8 cellular contexts compared by ENCODE assay signal in genomic region chr5:6715271-6715670, GRCh38. TPM values are rescaled to one million over a fixed set of nuclear protein-coding genes. Genes with fewer than 3 reads are reported as not detected.
DNase-seq lines count a peak whose midpoint lies in the region; ATAC-seq lines count a peak whose summit lies in the region.

No MANE protein-coding gene starts in this region.

- H3K27me3 Mint-ChIP-seq in activated CD4-positive, alpha-beta T cell treated with anti-CD3 and anti-CD28 coated beads, Interleukin-2, amount 10 ng/mL, durations not matched to agents 24 days and 14 days: no peaks in the 10 kb centered on the region
- H3K27me3 Mint-ChIP-seq in activated naive CD8-positive, alpha-beta T cell: no peaks in the 10 kb centered on the region

- H3K4me1 Mint-ChIP-seq in activated CD4-positive, alpha-beta T cell treated with anti-CD3 and anti-CD28 coated beads, Interleukin-2, amount 10 ng/mL, durations not matched to agents 24 days and 14 days: peaks cover 58% of the 10 kb centered on the region
- H3K4me1 Mint-ChIP-seq in activated naive CD8-positive, alpha-beta T cell (ENCODE audit: low read depth): peaks cover 62% of the 10 kb centered on the region

- H3K36me3 Mint-ChIP-seq in activated CD4-positive, alpha-beta T cell treated with anti-CD3 and anti-CD28 coated beads, Interleukin-2, amount 10 ng/mL, durations not matched to agents 24 days and 14 days (ENCODE audit: low read depth): peaks cover 27% of the 10 kb centered on the region
- H3K36me3 Mint-ChIP-seq in activated naive CD8-positive, alpha-beta T cell: no peaks in the 10 kb centered on the region

- peak overlapping the region; percentile 91 for H3K4me3 Mint-ChIP-seq in activated CD4-positive, alpha-beta T cell treated with anti-CD3 and anti-CD28 coated beads, Interleukin-2, amount 10 ng/mL, durations not matched to agents 24 days and 14 days
- peak overlapping the region; percentile 93 for H3K4me3 Mint-ChIP-seq in activated naive CD8-positive, alpha-beta T cell

- peak; percentile 55 for DNase-seq in activated CD4-positive, alpha-beta T cell treated with anti-CD3 and anti-CD28 coated beads, Interleukin-2, amount 10 ng/mL, durations not matched to agents 24 days and 14 days
- DNase-seq in activated CD4-positive, alpha-beta T cell treated with anti-CD3 and anti-CD28 coated beads, Interleukin-2, amount 50 U/mL, for 4 hours: no peak
- peak; percentile 27 for DNase-seq in left lobe of liver (ENCODE audit: low spot score)
- DNase-seq in superior temporal gyrus (ENCODE audit: extremely low spot score): peak; percentile 15
- DNase-seq in SHP77 treated with DMSO at 0.1 percent for 48 hours (lab: John Stamatoyannopoulos, UW): no peak
- DNase-seq in activated gamma-delta T cell (lab: John Stamatoyannopoulos, UW): no peak
- no peak for DNase-seq in cerebellar cortex (ENCODE audit: low spot score)

- H3K9me3 Mint-ChIP-seq in activated CD4-positive, alpha-beta T cell treated with anti-CD3 and anti-CD28 coated beads, Interleukin-2, amount 10 ng/mL, durations not matched to agents 24 days and 14 days: no peaks in the 10 kb centered on the region
- no peaks in the 10 kb centered on the region for H3K9me3 Mint-ChIP-seq in activated naive CD8-positive, alpha-beta T cell (ENCODE audit: low read depth)

- ATAC-seq in left lobe of liver: no peak

- peak overlapping the region; percentile 54 for H3K27ac Mint-ChIP-seq in activated CD4-positive, alpha-beta T cell treated with anti-CD3 and anti-CD28 coated beads, Interleukin-2, amount 10 ng/mL, durations not matched to agents 24 days and 14 days
- H3K27ac Mint-ChIP-seq in activated naive CD8-positive, alpha-beta T cell: peak overlapping the region; percentile 46

- intact Hi-C loops in activated CD4-positive, alpha-beta T cell treated with anti-CD3 and anti-CD28 coated beads, Interleukin-2, amount 10 ng/mL, durations not matched to agents 24 days and 14 days (cut with micrococcal nuclease): loop anchor here (10.0 kb wide), 1 partner anchor 1220 kb away; no protein-coding TSS in a partner anchor

RNA-seq across cellular contexts. Expression of gene TENT4A, which starts 2.0 kb away (rescaled TPM):
- total RNA-seq in activated CD4-positive, alpha-beta T cell treated with anti-CD3 and anti-CD28 coated beads, Interleukin-2, amount 10 ng/mL, durations not matched to agents 24 days and 14 days: 38.8 and 43.4 TPM in 2 replicates
- 14.3 TPM for total RNA-seq in left lobe of liver

Comparison
In these comparisons a context has a peak if more than half of its experiments do, and no peak if none do; other contexts are left out.
1. DNase-seq: peak in activated CD4-positive, alpha-beta T cell treated with anti-CD3 and anti-CD28 coated beads, Interleukin-2, amount 10 ng/mL, durations not matched to agents 24 days and 14 days (single experiment), left lobe of liver (single experiment) and superior temporal gyrus (single experiment); none in activated CD4-positive, alpha-beta T cell treated with anti-CD3 and anti-CD28 coated beads, Interleukin-2, amount 50 U/mL, for 4 hours (0 of 2), SHP77 treated with DMSO at 0.1 percent for 48 hours (single experiment), activated gamma-delta T cell (single experiment) and cerebellar cortex (single experiment).